1 cellular context compared by ENCODE assay signal in the genomic region with DNA sequence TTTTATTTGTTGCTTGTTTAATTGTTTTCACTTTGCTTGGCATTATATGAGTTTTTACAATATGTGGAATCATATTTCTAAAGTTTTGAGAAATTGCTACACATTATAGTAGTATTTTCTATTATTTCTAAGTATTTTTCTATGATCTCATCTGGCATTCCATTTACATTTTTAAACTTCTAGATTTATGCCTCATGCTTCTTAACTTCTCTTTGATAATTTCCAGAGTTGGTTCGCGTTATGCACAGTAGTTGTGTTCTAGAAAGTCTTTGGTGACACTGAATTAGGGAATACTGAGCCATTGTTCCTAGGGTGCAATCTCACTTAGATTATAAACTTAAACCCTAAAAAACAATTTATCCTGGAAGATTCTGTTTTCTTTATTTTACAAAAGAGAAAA.
TF ChIP-seq lines count a peak whose summit lies in the region.

No MANE protein-coding gene starts in this region.

TF ChIP-seq in SK-N-SH treated with all-trans-retinoic acid at 6 μM for 48 hours, 23 proteins besides CTCF, POLR2A, EP300 and RAD21 (continued from another document):
- TF ChIP-seq TSHZ2 (CRISPR knock-in tag; IDR thresholded peaks at IDR 0.05), result no peak
TF ChIP-seq in SK-N-SH treated with all-trans-retinoic acid at 6 μM for 48 hours: peak in this region for 2.
